Comparison of ENCODE assay signal across 11 cellular contexts in genomic region chr2:228782281-228782680, GRCh38.
"Had no signal": no experiment of that assay in that cellular context is flagged by ENCODE, and none has a peak within 500 bp of the region (broad histone marks: within the 10 kb centered on the region; RNA-seq: fewer than 3 reads in every experiment).

No MANE protein-coding gene starts in this region.

- H2AFZ ChIP-seq: GM23248, GM23338 had no signal

- H3K4me2 ChIP-seq: GM23338 had no signal

- H3K4me3 ChIP-seq: GM23248, GM23338, HAP-1 had no signal

- H3K4me1 Mint-ChIP-seq: GM23338, H9 had no signal

- H3K27ac Mint-ChIP-seq: GM23338, H9, HFFc6 had no signal

- H3K36me3 ChIP-seq: HAP-1 had no signal

- H3K4me3 Mint-ChIP-seq: GM23338, H9, HFFc6 had no signal

- H3K9me3 Mint-ChIP-seq: HFFc6 had no signal

- H3K9ac ChIP-seq: GM23248 had no signal

- DNase-seq: GM23248, GOT3, H7, H9, HCEC 1CT, HFFc6 had no signal

- H3K9me3 ChIP-seq: HAP-1 had no signal

- H3K4me1 ChIP-seq: HAP-1 had no signal

- FAIRE-seq: H1, H54 had no signal

- ATAC-seq: GM23338, HCT116 had no signal

- H3K27ac ChIP-seq: GM23248 had no signal
